ENCODE assay signal across 13 cellular contexts in genomic region chr3:30535515-30535914, GRCh38.
"Had no signal": no experiment of that assay in that cellular context is flagged by ENCODE, and none has a peak within 500 bp of the region (broad histone marks: within the 10 kb centered on the region; RNA-seq: fewer than 3 reads in every experiment).

No MANE protein-coding gene starts in this region.

- H3K9me3 ChIP-seq: upper lobe of left lung had no signal

- ATAC-seq: activated naive CD8-positive, alpha-beta T cell treated with anti-CD3 and anti-CD28 coated beads, Interleukin-2, amount 50 U/mL, for 24 hours; stimulated activated effector memory CD8-positive, alpha-beta T cell treated with anti-CD3 and anti-CD28 coated beads, Interleukin-12 subunit alpha, Interleukin-12 subunit beta, amount 100 ng/mL, for 72 hours had no signal

- H3K27me3 ChIP-seq: cardiac muscle cell, upper lobe of left lung had no signal

- H3K4me3 ChIP-seq: cardiac muscle cell, smooth muscle cell, upper lobe of left lung had no signal

- H3K36me3 ChIP-seq: cardiac muscle cell, upper lobe of left lung had no signal

- FAIRE-seq: astrocyte had no signal

- H3K27ac ChIP-seq: cardiac muscle cell, parathyroid adenoma, upper lobe of left lung had no signal

- H3K4me1 ChIP-seq: parathyroid adenoma had no signal

- DNase-seq: activated CD4-positive, alpha-beta T cell treated with anti-CD3 and anti-CD28 coated beads for 4 hours; activated naive CD4-positive, alpha-beta T cell treated with Interleukin-2 at 50 U/mL for 16 hours; activated naive CD8-positive, alpha-beta T cell treated with anti-CD3 and anti-CD28 coated beads, Interleukin-2, amount 50 U/mL, for 24 hours; glutamatergic neuron; nephron progenitor cell; retina; T1000; upper lobe of left lung had no signal
